Comparison of ENCODE assay signal across 8 cellular contexts in genomic region chr5:127492854-127493738, GRCh38. TPM values are rescaled to one million over a fixed set of nuclear protein-coding genes. Genes with fewer than 3 reads are reported as not detected.
A peak's percentile ranks its signal among the peaks of the same experiment; 100 is the strongest.
DNase-seq lines count a peak whose midpoint lies in the region; TF ChIP-seq lines count a peak whose summit lies in the region.

No MANE protein-coding gene starts in this region.

- no peaks in the 10 kb centered on the region for H3K27me3 ChIP-seq in H7 (ENCODE audit: control insufficient read depth, insufficient read depth, low read length)
- H3K27me3 ChIP-seq in ovary: no peaks in the 10 kb centered on the region

- H3K9me3 ChIP-seq in ovary: no peaks in the 10 kb centered on the region

- H3K4me3 ChIP-seq in H7 (ENCODE audit: insufficient read depth, low read depth, low read length) (no peak overlapping the region), epithelial cell of proximal tubule (ENCODE audit: low read depth, low read length) (no peak overlapping the region), ovary (no peak overlapping the region)

- intact Hi-C loops in ovary (cut with DNase I): loop anchor here in 2 of 4 donors (5.0 to 10.0 kb wide), 2 partner anchors 656 to 658 kb away; no protein-coding TSS in a partner anchor

- DNase-seq in GF-D8 (lab: John Stamatoyannopoulos, UW): peak; percentile 5
- DNase-seq in H7: peak; percentile 9
- peak; percentile 27 to 37 for DNase-seq in SHP77 (lab: John Stamatoyannopoulos, UW)
- DNase-seq in epithelial cell of proximal tubule (ENCODE audit: low read depth): peak; percentile 26
- DNase-seq in ovary: no peak
- DNase-seq in stimulated activated CD4-positive, alpha-beta T cell treated with anti-CD3 and anti-CD28 coated beads, Interleukin-4, amount 100 ng/mL, for 24 hours: no peak

- peak; percentile 93 for TF ChIP-seq CTCF in 22Rv1 (IDR thresholded peaks at IDR 0.05)
- TF ChIP-seq CTCF in LNCAP (IDR thresholded peaks at IDR 0.05): peak; percentile 90
- peak; percentile 80 for TF ChIP-seq CTCF in epithelial cell of proximal tubule (conservative IDR thresholded peaks at IDR 0.05; ENCODE audit: low read depth, low read length)
- peak in 2 of 3 donors; percentile 5 to 55 for TF ChIP-seq CTCF in ovary (IDR thresholded peaks at IDR 0.05)

- no peak for TF ChIP-seq EP300 in ovary (IDR thresholded peaks at IDR 0.05)

- WGBS in ovary, 3 donors: 56 to 62% (median 61%) methylated on average over 3 of the region's 3 CpGs

- TF ChIP-seq POLR2A in ovary (IDR thresholded peaks at IDR 0.05): no peak

- H3K27ac ChIP-seq in 22Rv1: no peak overlapping the region
- no peak overlapping the region for H3K27ac ChIP-seq in ovary

- H3K36me3 ChIP-seq in H7 (replicated peaks; ENCODE audit: control insufficient read depth, insufficient read depth, low read length) (no peaks in the 10 kb centered on the region), ovary (no peaks in the 10 kb centered on the region)

- no peaks in the 10 kb centered on the region for H3K4me1 ChIP-seq in ovary (ENCODE audit: insufficient read depth)

RNA-seq across cellular contexts. Expression of gene PRRC1, which starts 24.3 kb away (rescaled TPM):
- 43.9 and 71.4 TPM in 2 replicates for total RNA-seq in H7 (2014; rRNA removed; shearing (Covaris generic))
- total RNA-seq in epithelial cell of proximal tubule (33.3 and 44.0 TPM in 2 replicates), ovary (10 to 100 TPM; 24.2 to 59.0 (median 46.1) TPM)
- polyA plus RNA-seq in ovary: 10 to 100 TPM; 19.0 to 54.1 TPM

Comparison
In these comparisons a context has a peak if more than half of its experiments do, and no peak if none do; other contexts are left out.
1. CTCF ChIP-seq: peak in every context shown above with its lines; median percentile 93 in 22Rv1; 90 in LNCAP; 80 in epithelial cell of proximal tubule; 30 in ovary.
2. DNase-seq: peak in GF-D8 (single experiment), H7 (single experiment), SHP77 (2 of 2) and epithelial cell of proximal tubule (single experiment); none in ovary (0 of 5) and stimulated activated CD4-positive, alpha-beta T cell treated with anti-CD3 and anti-CD28 coated beads, Interleukin-4, amount 100 ng/mL, for 24 hours (single experiment).